Comparison of ENCODE assay signal across 12 cellular contexts in genomic region chr9:21294325-21294724, GRCh38. TPM values are rescaled to one million over a fixed set of nuclear protein-coding genes. Genes with fewer than 3 reads are reported as not detected.
DNase-seq lines count a peak whose midpoint lies in the region; ATAC-seq, FAIRE-seq and TF ChIP-seq lines count a peak whose summit lies in the region.
"Had no signal": no experiment of that assay in that cellular context is flagged by ENCODE, and none has a peak within 500 bp of the region (broad histone marks: within the 10 kb centered on the region; RNA-seq: fewer than 3 reads in every experiment).

No MANE protein-coding gene starts in this region.

- CTCF ChIA-PET in endothelial cell of umbilical vein (lab: Charles Lee): interaction anchor here (1.9 kb wide), 1 partner anchor 24 kb away, joined by 6 read pairs; no protein-coding TSS in a partner anchor

- no peak for TF ChIP-seq CTCF in endothelial cell of umbilical vein (IDR thresholded peaks at IDR 0.05; ENCODE audit: extremely low read depth in 1 of 2, insufficient read depth in 1 of 2, low read depth in 1 of 2, low read length in 2 of 2)

- TF ChIP-seq POLR2A in endothelial cell of umbilical vein (IDR thresholded peaks at IDR 0.05; ENCODE audit: low read depth, low read length): no peak

- DNase-seq in 8988T (peak; percentile 10), HPDE6-E6E7 (ENCODE audit: extremely low spot score) (peak; percentile 74), endothelial cell of umbilical vein (ENCODE audit: low read depth, low spot score) (peak; percentile 11), putamen (ENCODE audit: low spot score) (no peak), medulla oblongata (ENCODE audit: extremely low spot score) (no peak), dedifferentiated amniotic fluid mesenchymal stem cell (ENCODE audit: extremely low spot score) (no peak)
- DNase-seq in activated CD4-positive, alpha-beta T cell treated with anti-CD3 and anti-CD28 coated beads, Interleukin-2, amount 50 U/mL, for 4 hours: no peak
- DNase-seq: mucosa of descending colon, NCI-H446 had no signal

- no peak overlapping the region for H3K4me3 ChIP-seq in endothelial cell of umbilical vein (replicated peaks in 1 of 3; ENCODE audit: insufficient read depth in 1 of 3, low read depth in 1 of 3, low read length in 3 of 3)
- H3K4me3 ChIP-seq: mucosa of descending colon had no signal

- no peak overlapping the region for H3K4me2 ChIP-seq in endothelial cell of umbilical vein (ENCODE audit: insufficient read depth, low read length)

- H3K79me2 ChIP-seq in endothelial cell of umbilical vein (ENCODE audit: control insufficient read depth, insufficient read depth, low read length): no peaks in the 10 kb centered on the region

- H3K27me3 ChIP-seq in endothelial cell of umbilical vein (ENCODE audit: control insufficient read depth in 2 of 2, insufficient read depth in 2 of 2, low read length in 2 of 2): peaks cover 8 to 27% of the 10 kb centered on the region in 2 experiments

- no peaks in the 10 kb centered on the region for H3K9me1 ChIP-seq in endothelial cell of umbilical vein (replicated peaks; ENCODE audit: control insufficient read depth, extremely low read depth, insufficient read depth, low read length)

- no peaks in the 10 kb centered on the region for H3K36me3 ChIP-seq in endothelial cell of umbilical vein (ENCODE audit: control insufficient read depth in 2 of 2, extremely low read depth in 1 of 2, insufficient read depth in 2 of 2, low read length in 2 of 2)

- H3K9me3 ChIP-seq in endothelial cell of umbilical vein (replicated peaks; ENCODE audit: control insufficient read depth, insufficient read depth, low read length): no peaks in the 10 kb centered on the region
- H3K9me3 ChIP-seq: mucosa of descending colon had no signal

- intact Hi-C loops in endothelial cell of umbilical vein (cut with micrococcal nuclease): no loop called here

- ATAC-seq in GM21360 (IDR thresholded peaks at IDR 0.05; ENCODE audit: unreplicated experiment): peak; percentile 62
- ATAC-seq: mucosa of descending colon had no signal

- no peak overlapping the region for H3K27ac ChIP-seq in endothelial cell of umbilical vein (ENCODE audit: insufficient read depth, low read depth, low read length)

- H2AFZ ChIP-seq in endothelial cell of umbilical vein (ENCODE audit: low read depth, low read length): no peak overlapping the region

- H3K9ac ChIP-seq in endothelial cell of umbilical vein (replicated peaks; ENCODE audit: extremely low read depth, insufficient read depth, low read length): no peak overlapping the region

- POLR2A ChIA-PET in endothelial cell of umbilical vein (lab: Charles Lee): no interaction called here

- no peaks in the 10 kb centered on the region for H4K20me1 ChIP-seq in endothelial cell of umbilical vein (replicated peaks; ENCODE audit: control insufficient read depth, extremely low read depth, insufficient read depth, low read length)

- no peaks in the 10 kb centered on the region for H3K4me1 ChIP-seq in endothelial cell of umbilical vein (ENCODE audit: control insufficient read depth, extremely low read depth, insufficient read depth, low read length)

- no TSS peak for BruUV-seq in endothelial cell of umbilical vein (replicated peaks; lab: Mats Ljungman, UMichigan)

- dilution Hi-C loops in endothelial cell of umbilical vein (cut with MboI; ENCODE audit: extremely low pct_ligation_motif_present, low sequenced_read_pairs): no loop called here

- FAIRE-seq in endothelial cell of umbilical vein (lab: Jason Lieb, UNC): no peak

TF ChIP-seq in endothelial cell of umbilical vein, 7 proteins besides CTCF, POLR2A, EP300 and RAD21:
- TF ChIP-seq GATA2 (IDR thresholded peaks at IDR 0.05; ENCODE audit: insufficient read depth, insufficient read length, low read depth, low read length) (no peak), FOS (IDR thresholded peaks at IDR 0.05; ENCODE audit: borderline replicate concordance, insufficient read depth, low read length) (peak; percentile 10)

RNA-seq across cellular contexts. Expression of gene IFNA5, which starts 10.8 kb away (rescaled TPM):
- not detected in 2 replicates for total RNA-seq in endothelial cell of umbilical vein
- polyA plus RNA-seq in endothelial cell of umbilical vein: not detected in 2 replicates
- not detected in 2 replicates for polyA plus RNA-seq in endothelial cell of umbilical vein (2011; cell fraction: cytosol; rRNA removed)
- not detected in 2 replicates for polyA plus RNA-seq in endothelial cell of umbilical vein (2011; cell fraction: nucleus; rRNA removed)
- polyA plus RNA-seq in endothelial cell of umbilical vein (2012): not detected in 2 replicates
- polyA minus RNA-seq in endothelial cell of umbilical vein: not detected in 2 replicates
- not detected for polyA minus RNA-seq in endothelial cell of umbilical vein (2011; cell fraction: cytosol; rRNA and poly(A)+ RNA removed)
- polyA minus RNA-seq in endothelial cell of umbilical vein (2011; cell fraction: nucleus; rRNA and poly(A)+ RNA removed): not detected in 2 replicates
- total RNA-seq: dermis microvascular lymphatic vessel endothelial cell had no signal
- polyA plus RNA-seq: BJ had no signal

RNA-seq across cellular contexts. Expression of gene KLHL9, which starts 40.9 kb away (rescaled TPM):
- total RNA-seq in endothelial cell of umbilical vein: 23.5 and 23.6 TPM in 2 replicates
- 7.4 and 8.0 TPM in 2 replicates for polyA plus RNA-seq in endothelial cell of umbilical vein
- polyA plus RNA-seq in endothelial cell of umbilical vein (2011; cell fraction: cytosol; rRNA removed): 7.6 and 9.2 TPM in 2 replicates
- polyA plus RNA-seq in endothelial cell of umbilical vein (2011; cell fraction: nucleus; rRNA removed): 11.9 and 14.2 TPM in 2 replicates
- 19.6 and 22.0 TPM in 2 replicates for polyA plus RNA-seq in endothelial cell of umbilical vein (2012)
- polyA minus RNA-seq in endothelial cell of umbilical vein: 37.3 and 37.5 TPM in 2 replicates
- polyA minus RNA-seq in endothelial cell of umbilical vein (2011; cell fraction: cytosol; rRNA and poly(A)+ RNA removed): 9.1 TPM
- 32.3 and 42.3 TPM in 2 replicates for polyA minus RNA-seq in endothelial cell of umbilical vein (2011; cell fraction: nucleus; rRNA and poly(A)+ RNA removed)

RNA-seq across cellular contexts. Expression of gene IFNA14, which starts 54.5 kb away (rescaled TPM):
- not detected in 2 replicates for total RNA-seq in endothelial cell of umbilical vein
- polyA plus RNA-seq in endothelial cell of umbilical vein: not detected in 2 replicates
- polyA plus RNA-seq in endothelial cell of umbilical vein (2011; cell fraction: cytosol; rRNA removed): not detected in 2 replicates
- not detected in 2 replicates for polyA plus RNA-seq in endothelial cell of umbilical vein (2011; cell fraction: nucleus; rRNA removed)
- not detected in 2 replicates for polyA plus RNA-seq in endothelial cell of umbilical vein (2012)
- not detected in 2 replicates for polyA minus RNA-seq in endothelial cell of umbilical vein
- not detected for polyA minus RNA-seq in endothelial cell of umbilical vein (2011; cell fraction: cytosol; rRNA and poly(A)+ RNA removed)
- not detected in 2 replicates for polyA minus RNA-seq in endothelial cell of umbilical vein (2011; cell fraction: nucleus; rRNA and poly(A)+ RNA removed)
- total RNA-seq: dermis microvascular lymphatic vessel endothelial cell, mucosa of descending colon had no signal
- polyA plus RNA-seq: BJ had no signal

RNA-seq across cellular contexts. Expression of gene IFNA6, which starts 56.4 kb away (rescaled TPM):
- total RNA-seq in endothelial cell of umbilical vein: not detected in 2 replicates
- polyA plus RNA-seq in endothelial cell of umbilical vein: not detected in 2 replicates
- not detected in 2 replicates for polyA plus RNA-seq in endothelial cell of umbilical vein (2011; cell fraction: cytosol; rRNA removed)
- polyA plus RNA-seq in endothelial cell of umbilical vein (2011; cell fraction: nucleus; rRNA removed): not detected in 2 replicates
- polyA plus RNA-seq in endothelial cell of umbilical vein (2012): not detected in 2 replicates
- polyA minus RNA-seq in endothelial cell of umbilical vein: not detected in 2 replicates
- not detected for polyA minus RNA-seq in endothelial cell of umbilical vein (2011; cell fraction: cytosol; rRNA and poly(A)+ RNA removed)
- polyA minus RNA-seq in endothelial cell of umbilical vein (2011; cell fraction: nucleus; rRNA and poly(A)+ RNA removed): not detected in 2 replicates
- total RNA-seq: dermis microvascular lymphatic vessel endothelial cell, mucosa of descending colon had no signal
- polyA plus RNA-seq: BJ had no signal

Comparison
In these comparisons a context has a peak if more than half of its experiments do, and no peak if none do; other contexts are left out.
1. DNase-seq: peak in 8988T (single experiment), HPDE6-E6E7 (single experiment) and endothelial cell of umbilical vein (single experiment); none in putamen (single experiment), medulla oblongata (single experiment), dedifferentiated amniotic fluid mesenchymal stem cell (single experiment) and activated CD4-positive, alpha-beta T cell treated with anti-CD3 and anti-CD28 coated beads, Interleukin-2, amount 50 U/mL, for 4 hours (0 of 2).